Comparison of ENCODE assay signal across 24 cellular contexts in genomic region chr2:69612197-69612596, GRCh38.
"Had no signal": no experiment of that assay in that cellular context is flagged by ENCODE, and none has a peak within 500 bp of the region (broad histone marks: within the 10 kb centered on the region; RNA-seq: fewer than 3 reads in every experiment).

No MANE protein-coding gene starts in this region.

- H3K4me1 ChIP-seq: colonic mucosa had no signal

- DNase-seq: activated B cell treated with CpG ODN at 0.5 μM for 24 hours; activated CD4-positive, alpha-beta T cell treated with anti-CD3 and anti-CD28 coated beads, Interleukin-2, amount 10 ng/mL, durations not matched to agents 7 days and 5 days; activated CD8-positive, alpha-beta memory T cell treated with anti-CD3 and anti-CD28 coated beads, Interleukin-2, amount 50 U/mL, for 4 hours; activated CD8-positive, alpha-beta T cell treated with anti-CD3 and anti-CD28 coated beads for 36 hours; activated effector memory CD4-positive, alpha-beta T cell treated with anti-CD3 and anti-CD28 coated beads, Interleukin-2, amount 50 U/mL, for 16 hours; activated naive CD4-positive, alpha-beta T cell treated with Interleukin-2 at 50 U/mL for 16 hours; activated naive CD8-positive, alpha-beta T cell treated with anti-CD3 and anti-CD28 coated beads, Interleukin-2, amount 10 ng/mL, durations not matched to agents 7 days and 5 days; adrenal gland; anterior cingulate cortex; cerebellar nuclear complex; colonic mucosa; KG1; NCI-H1105 treated with DMSO at 0.1 percent for 48 hours; NCI-H1436 treated with DMSO at 0.1 percent for 48 hours; NCI-H187; NCI-H2081; NCI-H446; NCI-H524; PC-3; SHP77; T-helper 17 cell; T-helper 9 cell had no signal

- H3K9me3 ChIP-seq: adrenal gland, colonic mucosa had no signal

- H3K27ac Mint-ChIP-seq: activated B cell treated with CpG ODN at 0.5 μM for 24 hours; activated CD4-positive, alpha-beta T cell treated with anti-CD3 and anti-CD28 coated beads, Interleukin-2, amount 10 ng/mL, durations not matched to agents 7 days and 5 days; activated naive CD8-positive, alpha-beta T cell treated with anti-CD3 and anti-CD28 coated beads, Interleukin-2, amount 10 ng/mL, durations not matched to agents 7 days and 5 days; activated T-helper 1 cell treated with anti-CD3 and anti-CD28 coated beads, Interleukin-12 subunit alpha, Interleukin-12 subunit beta, Interleukin-2, Interleukin-4 antibody, amounts not matched to agents 30 ng/mL and 10 ng/mL and 1 ng/mL, durations not matched to agents 14 hours and 24 hours and 36 hours had no signal

- H3K27me3 Mint-ChIP-seq: activated CD4-positive, alpha-beta T cell treated with anti-CD3 and anti-CD28 coated beads, Interleukin-2, amount 10 ng/mL, durations not matched to agents 7 days and 5 days; activated CD8-positive, alpha-beta T cell treated with anti-CD3 and anti-CD28 coated beads for 36 hours; activated naive CD8-positive, alpha-beta T cell treated with anti-CD3 and anti-CD28 coated beads, Interleukin-2, amount 10 ng/mL, durations not matched to agents 7 days and 5 days; T-helper 17 cell had no signal

- H3K27me3 ChIP-seq: adrenal gland, colonic mucosa, SJSA1 had no signal

- ATAC-seq: activated CD8-positive, alpha-beta T cell treated with anti-CD3 and anti-CD28 coated beads for 36 hours; PC-3; T-helper 17 cell had no signal

- H3K36me3 ChIP-seq: adrenal gland, colonic mucosa had no signal

- H3K27ac ChIP-seq: adrenal gland, colonic mucosa, SJSA1 had no signal

- H3K4me3 Mint-ChIP-seq: activated B cell treated with CpG ODN at 0.5 μM for 24 hours; activated CD4-positive, alpha-beta T cell treated with anti-CD3 and anti-CD28 coated beads, Interleukin-2, amount 10 ng/mL, durations not matched to agents 7 days and 5 days; activated CD8-positive, alpha-beta T cell treated with anti-CD3 and anti-CD28 coated beads for 36 hours; activated naive CD8-positive, alpha-beta T cell treated with anti-CD3 and anti-CD28 coated beads, Interleukin-2, amount 10 ng/mL, durations not matched to agents 7 days and 5 days; activated T-helper 1 cell treated with anti-CD3 and anti-CD28 coated beads, Interleukin-12 subunit alpha, Interleukin-12 subunit beta, Interleukin-2, Interleukin-4 antibody, amounts not matched to agents 30 ng/mL and 10 ng/mL and 1 ng/mL, durations not matched to agents 14 hours and 24 hours and 36 hours; T-helper 17 cell had no signal

- H3K4me3 ChIP-seq: adrenal gland, colonic mucosa, SJSA1 had no signal
